ENCODE assay signal across 2 cellular contexts in genomic region chr18:36448384-36449290, GRCh38.
TF ChIP-seq lines count a peak whose summit lies in the region.

No MANE protein-coding gene starts in this region.

TF ChIP-seq in HEK293, 187 proteins besides CTCF, POLR2A, EP300 and RAD21:
- TF ChIP-seq GLIS1 (tag by site-specific recombination; IDR thresholded peaks at IDR 0.05) = peak; percentile 24; the same call in 1 of the 2 replicates
- TF ChIP-seq ZFHX2 (tag by site-specific recombination; conservative IDR thresholded peaks at IDR 0.05) = peak; percentile 41
- TF ChIP-seq EGR2 (tag by site-specific recombination; IDR thresholded peaks at IDR 0.05; ENCODE audit: low read depth) = peak; percentile 6; the same call in 1 of the 2 replicates
- TF ChIP-seq ZNF48 (tag by site-specific recombination; IDR thresholded peaks at IDR 0.05) = no peak
- no peak for TF ChIP-seq ZNF391 (tag by site-specific recombination; IDR thresholded peaks at IDR 0.05; ENCODE audit: borderline replicate concordance, low read depth)
- peak; percentile 97 for TF ChIP-seq ZIC2 (tag by site-specific recombination; IDR thresholded peaks at IDR 0.05)

TF ChIP-seq in K562, 482 proteins besides CTCF, POLR2A, EP300 and RAD21:
- TF ChIP-seq ZFP1 (CRISPR knock-in tag; IDR thresholded peaks at IDR 0.05) = no peak
- no peak for TF ChIP-seq ZNF133 (CRISPR knock-in tag; IDR thresholded peaks at IDR 0.05)
